In the genomic region with DNA sequence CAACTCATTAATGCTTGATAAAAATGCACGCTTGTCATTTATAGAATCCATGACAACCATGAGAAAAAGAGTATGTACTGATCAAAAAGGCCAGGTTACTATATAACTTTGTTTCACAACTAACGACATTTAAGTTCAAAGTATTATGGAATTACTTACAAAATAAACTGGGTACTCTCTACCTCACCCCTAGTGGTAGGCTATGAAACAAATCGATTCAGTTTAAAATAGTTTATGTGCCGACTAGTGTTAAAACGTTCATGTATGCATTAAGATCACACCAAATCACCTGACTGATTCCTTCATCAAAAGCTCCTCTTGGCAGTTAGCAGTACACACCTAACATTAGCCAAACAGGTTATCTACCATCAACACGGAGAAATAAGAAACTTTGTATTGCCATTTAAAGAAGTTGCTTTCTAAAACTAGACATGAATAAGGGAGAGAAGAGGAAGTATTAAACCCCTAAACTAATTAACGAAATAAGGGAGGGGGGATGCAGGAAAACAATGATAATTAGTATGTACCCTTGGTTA, we compare ENCODE assay signal across 1 cellular context.
TF ChIP-seq lines count a peak whose summit lies in the region.

No MANE protein-coding gene starts in this region.

TF ChIP-seq in SK-N-SH, 30 proteins besides CTCF, POLR2A, EP300 and RAD21 (continued from another document):
- TF ChIP-seq, protein P1, sequence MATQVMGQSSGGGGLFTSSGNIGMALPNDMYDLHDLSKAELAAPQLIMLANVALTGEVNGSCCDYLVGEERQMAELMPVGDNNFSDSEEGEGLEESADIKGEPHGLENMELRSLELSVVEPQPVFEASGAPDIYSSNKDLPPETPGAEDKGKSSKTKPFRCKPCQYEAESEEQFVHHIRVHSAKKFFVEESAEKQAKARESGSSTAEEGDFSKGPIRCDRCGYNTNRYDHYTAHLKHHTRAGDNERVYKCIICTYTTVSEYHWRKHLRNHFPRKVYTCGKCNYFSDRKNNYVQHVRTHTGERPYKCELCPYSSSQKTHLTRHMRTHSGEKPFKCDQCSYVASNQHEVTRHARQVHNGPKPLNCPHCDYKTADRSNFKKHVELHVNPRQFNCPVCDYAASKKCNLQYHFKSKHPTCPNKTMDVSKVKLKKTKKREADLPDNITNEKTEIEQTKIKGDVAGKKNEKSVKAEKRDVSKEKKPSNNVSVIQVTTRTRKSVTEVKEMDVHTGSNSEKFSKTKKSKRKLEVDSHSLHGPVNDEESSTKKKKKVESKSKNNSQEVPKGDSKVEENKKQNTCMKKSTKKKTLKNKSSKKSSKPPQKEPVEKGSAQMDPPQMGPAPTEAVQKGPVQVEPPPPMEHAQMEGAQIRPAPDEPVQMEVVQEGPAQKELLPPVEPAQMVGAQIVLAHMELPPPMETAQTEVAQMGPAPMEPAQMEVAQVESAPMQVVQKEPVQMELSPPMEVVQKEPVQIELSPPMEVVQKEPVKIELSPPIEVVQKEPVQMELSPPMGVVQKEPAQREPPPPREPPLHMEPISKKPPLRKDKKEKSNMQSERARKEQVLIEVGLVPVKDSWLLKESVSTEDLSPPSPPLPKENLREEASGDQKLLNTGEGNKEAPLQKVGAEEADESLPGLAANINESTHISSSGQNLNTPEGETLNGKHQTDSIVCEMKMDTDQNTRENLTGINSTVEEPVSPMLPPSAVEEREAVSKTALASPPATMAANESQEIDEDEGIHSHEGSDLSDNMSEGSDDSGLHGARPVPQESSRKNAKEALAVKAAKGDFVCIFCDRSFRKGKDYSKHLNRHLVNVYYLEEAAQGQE (IDR thresholded peaks at IDR 0.05; ENCODE audit: low read depth, low read length): no peak
- no peak for TF ChIP-seq TEAD4 (IDR thresholded peaks at IDR 0.05; ENCODE audit: borderline replicate concordance, insufficient read depth)
- no peak for TF ChIP-seq NFIC (IDR thresholded peaks at IDR 0.05; ENCODE audit: borderline replicate concordance)
